ENCODE assay signal across 8 cellular contexts in the genomic region with DNA sequence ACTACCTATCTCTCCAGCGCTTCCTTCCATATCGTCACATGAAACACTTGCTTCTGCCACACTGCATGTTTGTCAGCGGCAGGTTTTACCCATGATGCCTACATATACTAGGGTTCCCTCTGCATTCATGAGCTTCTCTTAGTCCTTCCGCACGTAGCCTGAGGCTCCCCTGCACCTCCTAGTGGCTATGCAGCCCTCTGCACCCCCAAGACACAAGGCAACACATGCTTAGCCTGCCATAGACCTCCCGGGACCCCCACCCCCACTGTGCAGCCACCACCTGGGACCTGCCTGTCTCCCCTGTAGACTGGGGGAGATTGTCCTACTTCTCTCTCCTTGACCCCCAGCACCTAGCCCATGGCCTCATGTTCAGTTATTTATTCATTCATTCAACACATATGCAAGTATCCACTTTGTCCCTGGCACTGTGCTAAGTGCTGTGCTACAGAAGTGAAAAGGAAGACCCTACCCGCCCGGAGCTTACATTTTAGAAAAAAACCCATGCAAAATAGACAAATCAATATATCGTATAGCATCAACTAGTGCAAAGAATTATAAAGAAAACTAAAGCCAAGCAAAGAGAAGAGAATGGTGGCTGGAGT. TPM values are rescaled to one million over a fixed set of nuclear protein-coding genes. Genes with fewer than 3 reads are reported as not detected.
A peak's percentile ranks its signal among the peaks of the same experiment; 100 is the strongest.
DNase-seq lines count a peak whose midpoint lies in the region; ATAC-seq and TF ChIP-seq lines count a peak whose summit lies in the region.

No MANE protein-coding gene starts in this region.

- H3K27ac ChIP-seq in ascending aorta: no peak overlapping the region

- intact Hi-C loops in ascending aorta (cut with DNase I): loop anchor here (5.0 to 10.0 kb wide), 2 partner anchors 90 to 507 kb away; no protein-coding TSS in a partner anchor

- peaks cover 22% of the 10 kb centered on the region for H3K27me3 Mint-ChIP-seq in stimulated activated naive CD8-positive, alpha-beta T cell treated with anti-CD3 and anti-CD28 coated beads, Interleukin-15, amount 100 ng/mL, for 72 hours

- no peaks in the 10 kb centered on the region for H3K4me1 ChIP-seq in ascending aorta

- H3K27me3 ChIP-seq in ascending aorta (no peaks in the 10 kb centered on the region), MG63 (no peaks in the 10 kb centered on the region)

- peak; percentile 84 for ATAC-seq in HG02798 (IDR thresholded peaks at IDR 0.05; ENCODE audit: poor library complexity, unreplicated experiment)
- ATAC-seq in stimulated activated naive CD8-positive, alpha-beta T cell treated with anti-CD3 and anti-CD28 coated beads, Interleukin-15, amount 100 ng/mL, for 72 hours: peak; percentile 78

- no peaks in the 10 kb centered on the region for H3K36me3 ChIP-seq in ascending aorta
- H3K36me3 ChIP-seq in MG63: no peaks in the 10 kb centered on the region

- H3K4me3 Mint-ChIP-seq in stimulated activated naive CD8-positive, alpha-beta T cell treated with anti-CD3 and anti-CD28 coated beads, Interleukin-15, amount 100 ng/mL, for 72 hours: no peak overlapping the region

- peak; percentile 20 for DNase-seq in activated effector memory CD4-positive, alpha-beta T cell treated with Interleukin-2 at 50 U/mL for 16 hours
- no peak for DNase-seq in activated effector memory CD4-positive, alpha-beta T cell treated with anti-CD3 and anti-CD28 coated beads, Interleukin-2, amount 50 U/mL, for 16 hours
- DNase-seq in NOMO-1 (lab: John Stamatoyannopoulos, UW; ENCODE audit: unreplicated experiment in 2 of 2) (peak; percentile 37 to 45), ascending aorta (ENCODE audit: low spot score in 2 of 2) (no peak), iPS-NIHi7 (ENCODE audit: extremely low spot score) (peak; percentile 77), MG63 (no peak)
- peak; percentile 32 to 54 for DNase-seq in stimulated activated naive CD8-positive, alpha-beta T cell treated with anti-CD3 and anti-CD28 coated beads, Interleukin-15, amount 100 ng/mL, for 72 hours

- TF ChIP-seq CTCF in ascending aorta (IDR thresholded peaks at IDR 0.05): peak; percentile 47 to 67 (median 59)

- H3K9me3 ChIP-seq in ascending aorta (no peaks in the 10 kb centered on the region), MG63 (no peaks in the 10 kb centered on the region)

- H3K9me3 Mint-ChIP-seq in stimulated activated naive CD8-positive, alpha-beta T cell treated with anti-CD3 and anti-CD28 coated beads, Interleukin-15, amount 100 ng/mL, for 72 hours: no peaks in the 10 kb centered on the region

- H3K4me3 ChIP-seq in ascending aorta: no peak overlapping the region
- no peak overlapping the region for H3K4me3 ChIP-seq in MG63

- peaks cover 8% of the 10 kb centered on the region for H3K4me1 Mint-ChIP-seq in stimulated activated naive CD8-positive, alpha-beta T cell treated with anti-CD3 and anti-CD28 coated beads, Interleukin-15, amount 100 ng/mL, for 72 hours

- H3K27ac Mint-ChIP-seq in stimulated activated naive CD8-positive, alpha-beta T cell treated with anti-CD3 and anti-CD28 coated beads, Interleukin-15, amount 100 ng/mL, for 72 hours: peak overlapping the region in 1 of 2 donors; percentile 7

RNA-seq across cellular contexts. Expression of a gene that starts 23.5 kb away (rescaled TPM):
- total RNA-seq in ascending aorta: 82.3 TPM
- total RNA-seq in MG63 (2014; rRNA removed; shearing (Covaris generic); ENCODE audit: low replicate concordance): not detected in 2 replicates

RNA-seq across cellular contexts. Expression of a gene that starts 30.9 kb away (rescaled TPM):
- total RNA-seq in ascending aorta: not detected
- not detected in 2 replicates for total RNA-seq in MG63 (2014; rRNA removed; shearing (Covaris generic); ENCODE audit: low replicate concordance)

RNA-seq across cellular contexts. Expression of a gene that starts 49.4 kb away (rescaled TPM):
- total RNA-seq in ascending aorta: 17.7 TPM
- total RNA-seq in MG63 (2014; rRNA removed; shearing (Covaris generic); ENCODE audit: low replicate concordance): 1.7 and 2.8 TPM in 2 replicates

Comparison
In these comparisons a context has a peak if more than half of its experiments do, and no peak if none do; other contexts are left out.
1. DNase-seq: peak in activated effector memory CD4-positive, alpha-beta T cell treated with Interleukin-2 at 50 U/mL for 16 hours (single experiment), NOMO-1 (2 of 2), iPS-NIHi7 (single experiment) and stimulated activated naive CD8-positive, alpha-beta T cell treated with anti-CD3 and anti-CD28 coated beads, Interleukin-15, amount 100 ng/mL, for 72 hours (2 of 2); none in activated effector memory CD4-positive, alpha-beta T cell treated with anti-CD3 and anti-CD28 coated beads, Interleukin-2, amount 50 U/mL, for 16 hours (single experiment), ascending aorta (0 of 2) and MG63 (single experiment).
2. RNA of a gene that starts 23.5 kb away (total RNA-seq): 82.3 TPM in ascending aorta (single experiment); not detected in MG63; every median in the first group is over 10 times any median in the second.